30 cellular contexts compared by ENCODE assay signal in genomic region chr2:42685303-42685702, GRCh38.
"Had no signal": no experiment of that assay in that cellular context is flagged by ENCODE, and none has a peak within 500 bp of the region (broad histone marks: within the 10 kb centered on the region; RNA-seq: fewer than 3 reads in every experiment).

No MANE protein-coding gene starts in this region.

- H3K4me1 ChIP-seq: parathyroid adenoma, psoas muscle, spleen, stomach, thyroid gland, tibial nerve, upper lobe of left lung, vagina had no signal

- H3K9me3 Mint-ChIP-seq: natural killer cell; nephron; stimulated activated naive B cell treated with anti-CD40 and anti-IgM and Interleukin-4, amounts not matched to agents 10 μg/mL and 1 μg/mL and 100 μg/mL, for 72 hours; stimulated activated naive CD8-positive, alpha-beta T cell treated with anti-CD3 and anti-CD28 coated beads, Interleukin-15, Interleukin-2, amounts not matched to agents 100 ng/mL and 50 ng/mL, for 24 hours had no signal

- H3K36me3 Mint-ChIP-seq: natural killer cell had no signal

- H3K27me3 Mint-ChIP-seq: naive thymus-derived CD4-positive, alpha-beta T cell; progenitor cell of endocrine pancreas; stimulated activated naive B cell treated with anti-CD40 and anti-IgM and Interleukin-4, amounts not matched to agents 10 μg/mL and 1 μg/mL and 100 μg/mL, for 72 hours; stimulated activated naive CD8-positive, alpha-beta T cell treated with anti-CD3 and anti-CD28 coated beads, Interleukin-15, Interleukin-2, amounts not matched to agents 100 ng/mL and 50 ng/mL, for 24 hours had no signal

- H3K27ac Mint-ChIP-seq: natural killer cell; nephron; progenitor cell of endocrine pancreas; stimulated activated naive B cell treated with anti-CD40 and anti-IgM and Interleukin-4, amounts not matched to agents 10 μg/mL and 1 μg/mL and 100 μg/mL, for 72 hours; stimulated activated naive CD8-positive, alpha-beta T cell treated with anti-CD3 and anti-CD28 coated beads, Interleukin-15, Interleukin-2, amounts not matched to agents 100 ng/mL and 50 ng/mL, for 24 hours had no signal

- H2AFZ ChIP-seq: parathyroid adenoma had no signal

- H3K27ac ChIP-seq: ovary, parathyroid adenoma, psoas muscle, skin epidermis, spleen, stomach, thoracic aorta, thyroid gland, tibial nerve, upper lobe of left lung, vagina had no signal

- H3K36me3 ChIP-seq: ovary, thyroid gland had no signal

- H3K4me2 ChIP-seq: smooth muscle cell had no signal

- H3K9me3 ChIP-seq: ovary, psoas muscle, stomach, thoracic aorta, thyroid gland, tibial nerve, upper lobe of left lung, vagina had no signal

- H3K4me3 Mint-ChIP-seq: naive thymus-derived CD4-positive, alpha-beta T cell; natural killer cell; nephron; stimulated activated naive B cell treated with anti-CD40 and anti-IgM and Interleukin-4, amounts not matched to agents 10 μg/mL and 1 μg/mL and 100 μg/mL, for 72 hours; stimulated activated naive CD8-positive, alpha-beta T cell treated with anti-CD3 and anti-CD28 coated beads, Interleukin-15, Interleukin-2, amounts not matched to agents 100 ng/mL and 50 ng/mL, for 24 hours had no signal

- DNase-seq: naive thymus-derived CD4-positive, alpha-beta T cell; natural killer cell; occipital lobe; ovary; posterior cingulate gyrus; psoas muscle; right cardiac atrium; spleen; stimulated activated CD4-positive, alpha-beta T cell treated with anti-CD3 and anti-CD28 coated beads, Interleukin-12 subunit alpha, Interleukin-12 subunit beta, amount 100 ng/mL, for 4 hours; stimulated activated CD4-positive, alpha-beta T cell treated with anti-CD3 and anti-CD28 coated beads, Interleukin-1b, Interleukin-23, amount 100 ng/mL, for 48 hours; stimulated activated CD4-positive, alpha-beta T cell treated with anti-CD3 and anti-CD28 coated beads, Interleukin-4, amount 100 ng/mL, for 1 hour; stimulated activated CD4-positive, alpha-beta T cell treated with anti-CD3 and anti-CD28 coated beads, Interleukin-4, amount 100 ng/mL, for 4 hours; stimulated activated CD8-positive, alpha-beta memory T cell treated with anti-CD3 and anti-CD28 coated beads, Interleukin-4, amount 100 ng/mL, for 48 hours; stimulated activated naive B cell treated with anti-CD40 and anti-IgM and Interleukin-4, amounts not matched to agents 10 μg/mL and 1 μg/mL and 100 μg/mL, for 72 hours; stimulated activated naive CD4-positive, alpha-beta T cell treated with Interleukin-2 at 50 U/mL for 16 hours; stomach; thyroid gland; trophoblast cell; upper lobe of left lung had no signal

- H3K4me3 ChIP-seq: ovary, psoas muscle, skin epidermis, smooth muscle cell, spleen, stomach, thoracic aorta, thyroid gland, tibial nerve, upper lobe of left lung, vagina had no signal

- ATAC-seq: naive thymus-derived CD4-positive, alpha-beta T cell; natural killer cell; psoas muscle; right cardiac atrium; sciatic nerve; stimulated activated naive B cell treated with anti-CD40 and anti-IgM and Interleukin-4, amounts not matched to agents 10 μg/mL and 1 μg/mL and 100 μg/mL, for 72 hours had no signal

- H3K4me1 Mint-ChIP-seq: natural killer cell; nephron; stimulated activated naive B cell treated with anti-CD40 and anti-IgM and Interleukin-4, amounts not matched to agents 10 μg/mL and 1 μg/mL and 100 μg/mL, for 72 hours had no signal

- FAIRE-seq: urothelium cell line had no signal

- H3K79me2 ChIP-seq: parathyroid adenoma had no signal

- H3K27me3 ChIP-seq: ovary, spleen, stomach, thyroid gland, tibial nerve, upper lobe of left lung, vagina had no signal

- H3K9ac ChIP-seq: parathyroid adenoma had no signal
